Comparison of ENCODE assay signal across 1 cellular context in the genomic region with DNA sequence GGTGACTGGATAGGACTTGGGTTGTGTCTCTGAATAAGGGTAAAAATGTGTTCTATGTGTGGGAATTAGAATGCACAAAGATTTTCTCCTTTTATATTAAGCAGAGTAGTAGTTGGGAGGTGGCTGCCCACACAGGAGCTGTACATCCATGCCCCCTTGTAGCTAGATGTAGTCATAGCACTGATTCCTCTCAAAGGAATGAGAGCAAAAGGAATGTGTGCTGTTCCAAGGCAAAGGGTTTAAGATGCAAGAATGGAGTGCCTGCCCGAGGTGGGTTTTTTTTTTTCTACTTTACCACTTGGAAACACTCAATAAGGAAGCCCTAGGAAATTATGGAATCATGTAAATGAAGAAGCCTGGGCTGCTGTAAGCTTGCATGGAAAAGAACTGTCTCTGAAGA.
TF ChIP-seq lines count a peak whose summit lies in the region.

No MANE protein-coding gene starts in this region.

TF ChIP-seq in GM23338, 12 proteins besides CTCF, POLR2A, EP300 and RAD21:
- TF ChIP-seq STAT1 (IDR thresholded peaks at IDR 0.05; ENCODE audit: unreplicated experiment) = no peak
- TF ChIP-seq NANOG (IDR thresholded peaks at IDR 0.05; ENCODE audit: borderline replicate concordance) = no peak
- no peak for TF ChIP-seq CREB1 (CRISPR knock-in tag; IDR thresholded peaks at IDR 0.05; ENCODE audit: low read depth)
- TF ChIP-seq POLR2AphosphoS5 (IDR thresholded peaks at IDR 0.05; ENCODE audit: low read depth) = no peak
- TF ChIP-seq, protein P1, sequence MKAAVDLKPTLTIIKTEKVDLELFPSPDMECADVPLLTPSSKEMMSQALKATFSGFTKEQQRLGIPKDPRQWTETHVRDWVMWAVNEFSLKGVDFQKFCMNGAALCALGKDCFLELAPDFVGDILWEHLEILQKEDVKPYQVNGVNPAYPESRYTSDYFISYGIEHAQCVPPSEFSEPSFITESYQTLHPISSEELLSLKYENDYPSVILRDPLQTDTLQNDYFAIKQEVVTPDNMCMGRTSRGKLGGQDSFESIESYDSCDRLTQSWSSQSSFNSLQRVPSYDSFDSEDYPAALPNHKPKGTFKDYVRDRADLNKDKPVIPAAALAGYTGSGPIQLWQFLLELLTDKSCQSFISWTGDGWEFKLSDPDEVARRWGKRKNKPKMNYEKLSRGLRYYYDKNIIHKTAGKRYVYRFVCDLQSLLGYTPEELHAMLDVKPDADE (IDR thresholded peaks at IDR 0.05) = no peak
- TF ChIP-seq JUNB (IDR thresholded peaks at IDR 0.05; ENCODE audit: unreplicated experiment) = no peak
- TF ChIP-seq EZH2phosphoT487 (IDR thresholded peaks at IDR 0.05; ENCODE audit: unreplicated experiment) = no peak
- no peak for TF ChIP-seq ZNF114 (CRISPR knock-in tag; IDR thresholded peaks at IDR 0.05)
- TF ChIP-seq, protein P2, sequence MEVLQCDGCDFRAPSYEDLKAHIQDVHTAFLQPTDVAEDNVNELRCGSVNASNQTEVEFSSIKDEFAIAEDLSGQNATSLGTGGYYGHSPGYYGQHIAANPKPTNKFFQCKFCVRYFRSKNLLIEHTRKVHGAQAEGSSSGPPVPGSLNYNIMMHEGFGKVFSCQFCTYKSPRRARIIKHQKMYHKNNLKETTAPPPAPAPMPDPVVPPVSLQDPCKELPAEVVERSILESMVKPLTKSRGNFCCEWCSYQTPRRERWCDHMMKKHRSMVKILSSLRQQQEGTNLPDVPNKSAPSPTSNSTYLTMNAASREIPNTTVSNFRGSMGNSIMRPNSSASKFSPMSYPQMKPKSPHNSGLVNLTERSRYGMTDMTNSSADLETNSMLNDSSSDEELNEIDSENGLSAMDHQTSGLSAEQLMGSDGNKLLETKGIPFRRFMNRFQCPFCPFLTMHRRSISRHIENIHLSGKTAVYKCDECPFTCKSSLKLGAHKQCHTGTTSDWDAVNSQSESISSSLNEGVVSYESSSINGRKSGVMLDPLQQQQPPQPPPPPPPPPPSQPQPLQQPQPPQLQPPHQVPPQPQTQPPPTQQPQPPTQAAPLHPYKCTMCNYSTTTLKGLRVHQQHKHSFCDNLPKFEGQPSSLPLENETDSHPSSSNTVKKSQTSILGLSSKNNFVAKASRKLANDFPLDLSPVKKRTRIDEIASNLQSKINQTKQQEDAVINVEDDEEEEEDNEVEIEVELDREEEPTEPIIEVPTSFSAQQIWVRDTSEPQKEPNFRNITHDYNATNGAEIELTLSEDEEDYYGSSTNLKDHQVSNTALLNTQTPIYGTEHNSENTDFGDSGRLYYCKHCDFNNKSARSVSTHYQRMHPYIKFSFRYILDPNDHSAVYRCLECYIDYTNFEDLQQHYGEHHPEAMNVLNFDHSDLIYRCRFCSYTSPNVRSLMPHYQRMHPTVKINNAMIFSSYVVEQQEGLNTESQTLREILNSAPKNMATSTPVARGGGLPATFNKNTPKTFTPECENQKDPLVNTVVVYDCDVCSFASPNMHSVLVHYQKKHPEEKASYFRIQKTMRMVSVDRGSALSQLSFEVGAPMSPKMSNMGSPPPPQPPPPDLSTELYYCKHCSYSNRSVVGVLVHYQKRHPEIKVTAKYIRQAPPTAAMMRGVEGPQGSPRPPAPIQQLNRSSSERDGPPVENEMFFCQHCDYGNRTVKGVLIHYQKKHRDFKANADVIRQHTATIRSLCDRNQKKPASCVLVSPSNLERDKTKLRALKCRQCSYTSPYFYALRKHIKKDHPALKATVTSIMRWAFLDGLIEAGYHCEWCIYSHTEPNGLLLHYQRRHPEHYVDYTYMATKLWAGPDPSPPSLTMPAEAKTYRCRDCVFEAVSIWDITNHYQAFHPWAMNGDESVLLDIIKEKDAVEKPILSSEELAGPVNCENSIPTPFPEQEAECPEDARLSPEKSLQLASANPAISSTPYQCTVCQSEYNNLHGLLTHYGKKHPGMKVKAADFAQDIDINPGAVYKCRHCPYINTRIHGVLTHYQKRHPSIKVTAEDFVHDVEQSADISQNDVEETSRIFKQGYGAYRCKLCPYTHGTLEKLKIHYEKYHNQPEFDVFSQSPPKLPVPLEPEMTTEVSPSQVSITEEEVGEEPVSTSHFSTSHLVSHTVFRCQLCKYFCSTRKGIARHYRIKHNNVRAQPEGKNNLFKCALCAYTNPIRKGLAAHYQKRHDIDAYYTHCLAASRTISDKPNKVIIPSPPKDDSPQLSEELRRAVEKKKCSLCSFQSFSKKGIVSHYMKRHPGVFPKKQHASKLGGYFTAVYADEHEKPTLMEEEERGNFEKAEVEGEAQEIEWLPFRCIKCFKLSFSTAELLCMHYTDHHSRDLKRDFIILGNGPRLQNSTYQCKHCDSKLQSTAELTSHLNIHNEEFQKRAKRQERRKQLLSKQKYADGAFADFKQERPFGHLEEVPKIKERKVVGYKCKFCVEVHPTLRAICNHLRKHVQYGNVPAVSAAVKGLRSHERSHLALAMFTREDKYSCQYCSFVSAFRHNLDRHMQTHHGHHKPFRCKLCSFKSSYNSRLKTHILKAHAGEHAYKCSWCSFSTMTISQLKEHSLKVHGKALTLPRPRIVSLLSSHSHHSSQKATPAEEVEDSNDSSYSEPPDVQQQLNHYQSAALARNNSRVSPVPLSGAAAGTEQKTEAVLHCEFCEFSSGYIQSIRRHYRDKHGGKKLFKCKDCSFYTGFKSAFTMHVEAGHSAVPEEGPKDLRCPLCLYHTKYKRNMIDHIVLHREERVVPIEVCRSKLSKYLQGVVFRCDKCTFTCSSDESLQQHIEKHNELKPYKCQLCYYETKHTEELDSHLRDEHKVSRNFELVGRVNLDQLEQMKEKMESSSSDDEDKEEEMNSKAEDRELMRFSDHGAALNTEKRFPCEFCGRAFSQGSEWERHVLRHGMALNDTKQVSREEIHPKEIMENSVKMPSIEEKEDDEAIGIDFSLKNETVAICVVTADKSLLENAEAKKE (CRISPR knock-in tag; IDR thresholded peaks at IDR 0.05) = no peak
- TF ChIP-seq ZNF331 (CRISPR knock-in tag; IDR thresholded peaks at IDR 0.05; ENCODE audit: low read depth) = no peak
- no peak for TF ChIP-seq EZH2 (IDR thresholded peaks at IDR 0.05; ENCODE audit: low read depth, unreplicated experiment)
- TF ChIP-seq, protein P3, sequence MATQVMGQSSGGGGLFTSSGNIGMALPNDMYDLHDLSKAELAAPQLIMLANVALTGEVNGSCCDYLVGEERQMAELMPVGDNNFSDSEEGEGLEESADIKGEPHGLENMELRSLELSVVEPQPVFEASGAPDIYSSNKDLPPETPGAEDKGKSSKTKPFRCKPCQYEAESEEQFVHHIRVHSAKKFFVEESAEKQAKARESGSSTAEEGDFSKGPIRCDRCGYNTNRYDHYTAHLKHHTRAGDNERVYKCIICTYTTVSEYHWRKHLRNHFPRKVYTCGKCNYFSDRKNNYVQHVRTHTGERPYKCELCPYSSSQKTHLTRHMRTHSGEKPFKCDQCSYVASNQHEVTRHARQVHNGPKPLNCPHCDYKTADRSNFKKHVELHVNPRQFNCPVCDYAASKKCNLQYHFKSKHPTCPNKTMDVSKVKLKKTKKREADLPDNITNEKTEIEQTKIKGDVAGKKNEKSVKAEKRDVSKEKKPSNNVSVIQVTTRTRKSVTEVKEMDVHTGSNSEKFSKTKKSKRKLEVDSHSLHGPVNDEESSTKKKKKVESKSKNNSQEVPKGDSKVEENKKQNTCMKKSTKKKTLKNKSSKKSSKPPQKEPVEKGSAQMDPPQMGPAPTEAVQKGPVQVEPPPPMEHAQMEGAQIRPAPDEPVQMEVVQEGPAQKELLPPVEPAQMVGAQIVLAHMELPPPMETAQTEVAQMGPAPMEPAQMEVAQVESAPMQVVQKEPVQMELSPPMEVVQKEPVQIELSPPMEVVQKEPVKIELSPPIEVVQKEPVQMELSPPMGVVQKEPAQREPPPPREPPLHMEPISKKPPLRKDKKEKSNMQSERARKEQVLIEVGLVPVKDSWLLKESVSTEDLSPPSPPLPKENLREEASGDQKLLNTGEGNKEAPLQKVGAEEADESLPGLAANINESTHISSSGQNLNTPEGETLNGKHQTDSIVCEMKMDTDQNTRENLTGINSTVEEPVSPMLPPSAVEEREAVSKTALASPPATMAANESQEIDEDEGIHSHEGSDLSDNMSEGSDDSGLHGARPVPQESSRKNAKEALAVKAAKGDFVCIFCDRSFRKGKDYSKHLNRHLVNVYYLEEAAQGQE (IDR thresholded peaks at IDR 0.05; ENCODE audit: unreplicated experiment) = no peak
